Comparison of ENCODE assay signal across 1 cellular context in the genomic region with DNA sequence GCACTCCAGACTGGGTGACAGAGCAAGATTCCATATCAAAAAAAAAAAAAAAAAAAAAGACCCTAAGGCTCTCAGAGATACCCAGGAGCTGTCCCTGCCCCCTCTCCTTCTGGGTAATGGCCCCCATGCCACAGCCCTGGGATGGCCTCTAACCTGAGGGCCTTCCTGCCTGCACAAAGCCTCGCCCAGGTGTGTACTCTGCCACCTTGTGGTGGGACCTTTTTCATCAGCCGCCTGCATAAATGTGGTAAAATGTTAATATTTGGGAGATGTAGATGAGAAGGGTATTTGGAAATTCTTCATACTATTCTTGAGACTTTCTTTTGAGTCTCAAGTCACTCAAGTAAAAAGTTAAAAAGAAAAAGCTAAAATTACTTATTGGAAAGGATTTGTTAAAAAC.
TF ChIP-seq lines count a peak whose summit lies in the region.

No MANE protein-coding gene starts in this region.

TF ChIP-seq in HCT116, 20 proteins besides CTCF, POLR2A, EP300 and RAD21 (continued from another document):
- TF ChIP-seq, protein P1, sequence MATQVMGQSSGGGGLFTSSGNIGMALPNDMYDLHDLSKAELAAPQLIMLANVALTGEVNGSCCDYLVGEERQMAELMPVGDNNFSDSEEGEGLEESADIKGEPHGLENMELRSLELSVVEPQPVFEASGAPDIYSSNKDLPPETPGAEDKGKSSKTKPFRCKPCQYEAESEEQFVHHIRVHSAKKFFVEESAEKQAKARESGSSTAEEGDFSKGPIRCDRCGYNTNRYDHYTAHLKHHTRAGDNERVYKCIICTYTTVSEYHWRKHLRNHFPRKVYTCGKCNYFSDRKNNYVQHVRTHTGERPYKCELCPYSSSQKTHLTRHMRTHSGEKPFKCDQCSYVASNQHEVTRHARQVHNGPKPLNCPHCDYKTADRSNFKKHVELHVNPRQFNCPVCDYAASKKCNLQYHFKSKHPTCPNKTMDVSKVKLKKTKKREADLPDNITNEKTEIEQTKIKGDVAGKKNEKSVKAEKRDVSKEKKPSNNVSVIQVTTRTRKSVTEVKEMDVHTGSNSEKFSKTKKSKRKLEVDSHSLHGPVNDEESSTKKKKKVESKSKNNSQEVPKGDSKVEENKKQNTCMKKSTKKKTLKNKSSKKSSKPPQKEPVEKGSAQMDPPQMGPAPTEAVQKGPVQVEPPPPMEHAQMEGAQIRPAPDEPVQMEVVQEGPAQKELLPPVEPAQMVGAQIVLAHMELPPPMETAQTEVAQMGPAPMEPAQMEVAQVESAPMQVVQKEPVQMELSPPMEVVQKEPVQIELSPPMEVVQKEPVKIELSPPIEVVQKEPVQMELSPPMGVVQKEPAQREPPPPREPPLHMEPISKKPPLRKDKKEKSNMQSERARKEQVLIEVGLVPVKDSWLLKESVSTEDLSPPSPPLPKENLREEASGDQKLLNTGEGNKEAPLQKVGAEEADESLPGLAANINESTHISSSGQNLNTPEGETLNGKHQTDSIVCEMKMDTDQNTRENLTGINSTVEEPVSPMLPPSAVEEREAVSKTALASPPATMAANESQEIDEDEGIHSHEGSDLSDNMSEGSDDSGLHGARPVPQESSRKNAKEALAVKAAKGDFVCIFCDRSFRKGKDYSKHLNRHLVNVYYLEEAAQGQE (IDR thresholded peaks at IDR 0.05; ENCODE audit: low read depth), result no peak
- TF ChIP-seq EZH2 (IDR thresholded peaks at IDR 0.05), result no peak
- TF ChIP-seq CBX3 (IDR thresholded peaks at IDR 0.05; ENCODE audit: low read depth), result no peak
- no peak for TF ChIP-seq POLR2AphosphoS5 (IDR thresholded peaks at IDR 0.05; ENCODE audit: low read depth, low read length)
- no peak for TF ChIP-seq ELF1 (IDR thresholded peaks at IDR 0.05; ENCODE audit: borderline replicate concordance, low read depth)
- TF ChIP-seq YY1 (IDR thresholded peaks at IDR 0.05; ENCODE audit: extremely low read depth, insufficient replicate concordance, low read depth, low read length), result no peak
- TF ChIP-seq SRF (IDR thresholded peaks at IDR 0.05; ENCODE audit: low read depth), result no peak
- TF ChIP-seq EGR1 (IDR thresholded peaks at IDR 0.05; ENCODE audit: low read depth), result no peak
- no peak for TF ChIP-seq SIN3A (IDR thresholded peaks at IDR 0.05; ENCODE audit: low read depth)
- TF ChIP-seq, protein P2, sequence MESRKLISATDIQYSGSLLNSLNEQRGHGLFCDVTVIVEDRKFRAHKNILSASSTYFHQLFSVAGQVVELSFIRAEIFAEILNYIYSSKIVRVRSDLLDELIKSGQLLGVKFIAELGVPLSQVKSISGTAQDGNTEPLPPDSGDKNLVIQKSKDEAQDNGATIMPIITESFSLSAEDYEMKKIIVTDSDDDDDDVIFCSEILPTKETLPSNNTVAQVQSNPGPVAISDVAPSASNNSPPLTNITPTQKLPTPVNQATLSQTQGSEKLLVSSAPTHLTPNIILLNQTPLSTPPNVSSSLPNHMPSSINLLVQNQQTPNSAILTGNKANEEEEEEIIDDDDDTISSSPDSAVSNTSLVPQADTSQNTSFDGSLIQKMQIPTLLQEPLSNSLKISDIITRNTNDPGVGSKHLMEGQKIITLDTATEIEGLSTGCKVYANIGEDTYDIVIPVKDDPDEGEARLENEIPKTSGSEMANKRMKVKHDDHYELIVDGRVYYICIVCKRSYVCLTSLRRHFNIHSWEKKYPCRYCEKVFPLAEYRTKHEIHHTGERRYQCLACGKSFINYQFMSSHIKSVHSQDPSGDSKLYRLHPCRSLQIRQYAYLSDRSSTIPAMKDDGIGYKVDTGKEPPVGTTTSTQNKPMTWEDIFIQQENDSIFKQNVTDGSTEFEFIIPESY (IDR thresholded peaks at IDR 0.05; ENCODE audit: extremely low read depth, insufficient replicate concordance, low read length), result no peak
- TF ChIP-seq JUND (IDR thresholded peaks at IDR 0.05), result no peak
